1 cellular context compared by ENCODE assay signal in the genomic region with DNA sequence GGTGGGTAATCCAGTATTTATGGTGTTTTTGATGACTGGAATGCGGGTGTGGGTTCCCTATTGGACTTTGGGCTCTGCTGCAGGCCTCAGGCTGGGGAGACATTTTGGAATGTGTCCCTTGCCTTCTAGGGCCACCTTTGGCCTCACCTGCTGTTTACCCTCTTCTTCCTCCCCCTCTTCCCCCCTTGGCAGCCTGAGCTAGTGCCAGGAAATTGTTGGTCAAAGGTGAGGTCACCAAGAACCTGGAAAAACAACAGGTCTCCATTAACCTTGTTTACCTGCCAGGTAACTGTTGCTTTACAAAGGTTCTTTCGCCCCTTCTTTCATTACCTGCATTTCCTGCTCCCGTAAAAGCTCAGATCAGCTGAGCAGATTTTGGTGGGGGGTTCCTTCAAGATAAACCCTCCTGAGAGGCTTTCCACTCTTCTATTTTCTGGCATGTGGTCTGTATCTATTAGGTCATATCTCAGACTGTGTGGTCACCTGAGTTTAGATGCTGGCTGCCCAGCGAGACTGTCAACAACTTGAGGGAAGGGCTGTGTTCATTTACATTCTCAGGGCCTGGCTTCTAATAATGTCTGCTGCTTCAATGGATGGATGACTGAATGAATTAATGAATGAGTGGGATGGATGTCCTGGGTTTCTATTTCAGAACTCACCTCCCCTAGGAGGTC.
TF ChIP-seq lines count a peak whose summit lies in the region.

No MANE protein-coding gene starts in this region.

TF ChIP-seq in HepG2, 621 proteins besides CTCF, POLR2A, EP300 and RAD21 (continued from another document and continues in another):
- TF ChIP-seq ZFY (CRISPR knock-in tag; IDR thresholded peaks at IDR 0.05) (peak; percentile 62), SALL1 (CRISPR knock-in tag; IDR thresholded peaks at IDR 0.05) (peak; percentile 93), TOPORS (CRISPR knock-in tag; IDR thresholded peaks at IDR 0.05) (no peak), GABPA (IDR thresholded peaks at IDR 0.05; ENCODE audit: low read depth, low read length) (no peak), GABPA (CRISPR knock-in tag; IDR thresholded peaks at IDR 0.05; ENCODE audit: low read depth) (no peak; the same call in 1 of the 2 replicates), JUND (CRISPR knock-in tag; IDR thresholded peaks at IDR 0.05) (0 out of 2 replicates have a peak, but pooled peaks have one; percentile 60), ZNF451 (CRISPR knock-in tag; IDR thresholded peaks at IDR 0.05) (no peak), SATB2 (CRISPR knock-in tag; IDR thresholded peaks at IDR 0.05) (peak; percentile 35; the same call in 1 of the 2 replicates), U2AF1 (optimal IDR thresholded peaks at IDR 0.05; ENCODE audit: low read depth, low read length) (no peak), KMT2A (CRISPR knock-in tag; IDR thresholded peaks at IDR 0.05) (no peak; the same call in 1 of the 2 replicates), ETV5 (CRISPR knock-in tag; IDR thresholded peaks at IDR 0.05; ENCODE audit: borderline replicate concordance) (peak; percentile 80), TAF1 (CRISPR knock-in tag; IDR thresholded peaks at IDR 0.05) (no peak), FOXP1 (IDR thresholded peaks at IDR 0.05) (no peak), FOXP1 (CRISPR knock-in tag; IDR thresholded peaks at IDR 0.05) (peak; percentile 98), NRL (CRISPR knock-in tag; IDR thresholded peaks at IDR 0.05; ENCODE audit: borderline replicate concordance) (no peak), SAP130 (CRISPR knock-in tag; IDR thresholded peaks at IDR 0.05; ENCODE audit: low read depth) (peak; percentile 61), CHD2 (IDR thresholded peaks at IDR 0.05; ENCODE audit: low read depth, low read length) (no peak), MAFK (conservative IDR thresholded peaks at IDR 0.05 in 1 of 2, IDR thresholded peaks at IDR 0.05 in 1 of 2; ENCODE audit: low read length in 2 of 2) (no peak), ZNF572 (CRISPR knock-in tag; IDR thresholded peaks at IDR 0.05) (no peak), ZNF737 (CRISPR knock-in tag; IDR thresholded peaks at IDR 0.05; ENCODE audit: borderline replicate concordance) (no peak), REPIN1 (CRISPR knock-in tag; IDR thresholded peaks at IDR 0.05; ENCODE audit: borderline replicate concordance, low read depth) (0 out of 2 replicates have a peak, but pooled peaks have one; percentile 25), ZNF121 (CRISPR knock-in tag; IDR thresholded peaks at IDR 0.05) (no peak), CAMTA2 (CRISPR knock-in tag; IDR thresholded peaks at IDR 0.05; ENCODE audit: borderline replicate concordance) (no peak), POGZ (CRISPR knock-in tag; IDR thresholded peaks at IDR 0.05) (0 out of 2 replicates have a peak, but pooled peaks have one; percentile 27), ZFP82 (CRISPR knock-in tag; IDR thresholded peaks at IDR 0.05; ENCODE audit: borderline replicate concordance) (no peak), ZNF577 (CRISPR knock-in tag; IDR thresholded peaks at IDR 0.05; ENCODE audit: borderline replicate concordance, low read depth) (no peak), PAWR (CRISPR knock-in tag; IDR thresholded peaks at IDR 0.05; ENCODE audit: borderline replicate concordance) (no peak), YY1 (IDR thresholded peaks at IDR 0.05; ENCODE audit: insufficient read depth, insufficient replicate concordance, low read depth, low read length) (peak; percentile 79), FOXM1 (CRISPR knock-in tag; IDR thresholded peaks at IDR 0.05) (no peak), FOXJ3 (CRISPR knock-in tag; IDR thresholded peaks at IDR 0.05; ENCODE audit: borderline replicate concordance) (peak; percentile 81; the same call in 1 of the 2 replicates), REXO4 (CRISPR knock-in tag; IDR thresholded peaks at IDR 0.05; ENCODE audit: borderline replicate concordance) (no peak), THAP11 (CRISPR knock-in tag; IDR thresholded peaks at IDR 0.05) (0 out of 2 replicates have a peak, but pooled peaks have one; percentile 50), ZNF850 (CRISPR knock-in tag; conservative IDR thresholded peaks at IDR 0.05) (no peak), ZNF879 (CRISPR knock-in tag; IDR thresholded peaks at IDR 0.05) (no peak), RAD51 (IDR thresholded peaks at IDR 0.05; ENCODE audit: borderline replicate concordance) (no peak), HHEX (CRISPR knock-in tag; IDR thresholded peaks at IDR 0.05) (peak; percentile 73), MLLT10 (CRISPR knock-in tag; IDR thresholded peaks at IDR 0.05) (no peak), SP5 (CRISPR knock-in tag; IDR thresholded peaks at IDR 0.05; ENCODE audit: borderline replicate concordance, low read depth) (peak; percentile 61), ZNF232 (CRISPR knock-in tag; IDR thresholded peaks at IDR 0.05; ENCODE audit: borderline replicate concordance) (0 out of 2 replicates have a peak, but pooled peaks have one; percentile 44), GLI4 (CRISPR knock-in tag; IDR thresholded peaks at IDR 0.05; ENCODE audit: borderline replicate concordance) (0 out of 2 replicates have a peak, but pooled peaks have one; percentile 12), ZNF317 (CRISPR knock-in tag; IDR thresholded peaks at IDR 0.05) (peak; percentile 66; the same call in 1 of the 2 replicates), RBAK (CRISPR knock-in tag; IDR thresholded peaks at IDR 0.05) (no peak), SMAD1 (CRISPR knock-in tag; IDR thresholded peaks at IDR 0.05; ENCODE audit: borderline replicate concordance, low read depth) (no peak), ZNF766 (CRISPR knock-in tag; IDR thresholded peaks at IDR 0.05; ENCODE audit: borderline replicate concordance) (no peak), NCOA1 (CRISPR knock-in tag; IDR thresholded peaks at IDR 0.05) (peak; percentile 88), IRX3 (CRISPR knock-in tag; IDR thresholded peaks at IDR 0.05; ENCODE audit: borderline replicate concordance, low read depth) (no peak), TOE1 (CRISPR knock-in tag; IDR thresholded peaks at IDR 0.05) (no peak)
- TF ChIP-seq, protein P1, sequence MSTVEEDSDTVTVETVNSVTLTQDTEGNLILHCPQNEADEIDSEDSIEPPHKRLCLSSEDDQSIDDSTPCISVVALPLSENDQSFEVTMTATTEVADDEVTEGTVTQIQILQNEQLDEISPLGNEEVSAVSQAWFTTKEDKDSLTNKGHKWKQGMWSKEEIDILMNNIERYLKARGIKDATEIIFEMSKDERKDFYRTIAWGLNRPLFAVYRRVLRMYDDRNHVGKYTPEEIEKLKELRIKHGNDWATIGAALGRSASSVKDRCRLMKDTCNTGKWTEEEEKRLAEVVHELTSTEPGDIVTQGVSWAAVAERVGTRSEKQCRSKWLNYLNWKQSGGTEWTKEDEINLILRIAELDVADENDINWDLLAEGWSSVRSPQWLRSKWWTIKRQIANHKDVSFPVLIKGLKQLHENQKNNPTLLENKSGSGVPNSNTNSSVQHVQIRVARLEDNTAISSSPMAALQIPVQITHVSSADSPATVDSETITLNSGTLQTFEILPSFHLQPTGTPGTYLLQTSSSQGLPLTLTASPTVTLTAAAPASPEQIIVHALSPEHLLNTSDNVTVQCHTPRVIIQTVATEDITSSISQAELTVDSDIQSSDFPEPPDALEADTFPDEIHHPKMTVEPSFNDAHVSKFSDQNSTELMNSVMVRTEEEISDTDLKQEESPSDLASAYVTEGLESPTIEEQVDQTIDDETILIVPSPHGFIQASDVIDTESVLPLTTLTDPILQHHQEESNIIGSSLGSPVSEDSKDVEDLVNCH (CRISPR knock-in tag; IDR thresholded peaks at IDR 0.05), result no peak
- TF ChIP-seq, protein P2, sequence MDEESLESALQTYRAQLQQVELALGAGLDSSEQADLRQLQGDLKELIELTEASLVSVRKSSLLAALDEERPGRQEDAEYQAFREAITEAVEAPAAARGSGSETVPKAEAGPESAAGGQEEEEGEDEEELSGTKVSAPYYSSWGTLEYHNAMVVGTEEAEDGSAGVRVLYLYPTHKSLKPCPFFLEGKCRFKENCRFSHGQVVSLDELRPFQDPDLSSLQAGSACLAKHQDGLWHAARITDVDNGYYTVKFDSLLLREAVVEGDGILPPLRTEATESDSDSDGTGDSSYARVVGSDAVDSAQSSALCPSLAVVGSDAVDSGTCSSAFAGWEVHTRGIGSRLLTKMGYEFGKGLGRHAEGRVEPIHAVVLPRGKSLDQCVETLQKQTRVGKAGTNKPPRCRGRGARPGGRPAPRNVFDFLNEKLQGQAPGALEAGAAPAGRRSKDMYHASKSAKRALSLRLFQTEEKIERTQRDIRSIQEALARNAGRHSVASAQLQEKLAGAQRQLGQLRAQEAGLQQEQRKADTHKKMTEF (CRISPR knock-in tag; IDR thresholded peaks at IDR 0.05), result peak; percentile 86
- TF ChIP-seq, protein P3, sequence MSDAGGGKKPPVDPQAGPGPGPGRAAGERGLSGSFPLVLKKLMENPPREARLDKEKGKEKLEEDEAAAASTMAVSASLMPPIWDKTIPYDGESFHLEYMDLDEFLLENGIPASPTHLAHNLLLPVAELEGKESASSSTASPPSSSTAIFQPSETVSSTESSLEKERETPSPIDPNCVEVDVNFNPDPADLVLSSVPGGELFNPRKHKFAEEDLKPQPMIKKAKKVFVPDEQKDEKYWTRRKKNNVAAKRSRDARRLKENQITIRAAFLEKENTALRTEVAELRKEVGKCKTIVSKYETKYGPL (CRISPR knock-in tag; IDR thresholded peaks at IDR 0.05), result no peak
- TF ChIP-seq, protein P4, sequence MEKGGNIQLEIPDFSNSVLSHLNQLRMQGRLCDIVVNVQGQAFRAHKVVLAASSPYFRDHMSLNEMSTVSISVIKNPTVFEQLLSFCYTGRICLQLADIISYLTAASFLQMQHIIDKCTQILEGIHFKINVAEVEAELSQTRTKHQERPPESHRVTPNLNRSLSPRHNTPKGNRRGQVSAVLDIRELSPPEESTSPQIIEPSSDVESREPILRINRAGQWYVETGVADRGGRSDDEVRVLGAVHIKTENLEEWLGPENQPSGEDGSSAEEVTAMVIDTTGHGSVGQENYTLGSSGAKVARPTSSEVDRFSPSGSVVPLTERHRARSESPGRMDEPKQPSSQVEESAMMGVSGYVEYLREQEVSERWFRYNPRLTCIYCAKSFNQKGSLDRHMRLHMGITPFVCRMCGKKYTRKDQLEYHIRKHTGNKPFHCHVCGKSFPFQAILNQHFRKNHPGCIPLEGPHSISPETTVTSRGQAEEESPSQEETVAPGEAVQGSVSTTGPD (CRISPR knock-in tag; IDR thresholded peaks at IDR 0.05), result peak; percentile 76; the same call in 1 of the 2 replicates
- TF ChIP-seq, protein P5, sequence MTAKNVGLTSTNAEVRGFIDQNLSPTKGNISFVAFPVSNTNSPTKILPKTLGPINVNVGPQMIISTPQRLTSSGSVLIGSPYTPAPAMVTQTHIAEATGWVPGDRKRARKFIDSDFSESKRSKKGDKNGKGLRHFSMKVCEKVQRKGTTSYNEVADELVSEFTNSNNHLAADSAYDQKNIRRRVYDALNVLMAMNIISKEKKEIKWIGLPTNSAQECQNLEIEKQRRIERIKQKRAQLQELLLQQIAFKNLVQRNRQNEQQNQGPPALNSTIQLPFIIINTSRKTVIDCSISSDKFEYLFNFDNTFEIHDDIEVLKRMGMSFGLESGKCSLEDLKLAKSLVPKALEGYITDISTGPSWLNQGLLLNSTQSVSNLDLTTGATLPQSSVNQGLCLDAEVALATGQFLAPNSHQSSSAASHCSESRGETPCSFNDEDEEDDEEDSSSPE (CRISPR knock-in tag; IDR thresholded peaks at IDR 0.05), result peak; percentile 12; the same call in 1 of the 2 replicates
- TF ChIP-seq, protein P6, sequence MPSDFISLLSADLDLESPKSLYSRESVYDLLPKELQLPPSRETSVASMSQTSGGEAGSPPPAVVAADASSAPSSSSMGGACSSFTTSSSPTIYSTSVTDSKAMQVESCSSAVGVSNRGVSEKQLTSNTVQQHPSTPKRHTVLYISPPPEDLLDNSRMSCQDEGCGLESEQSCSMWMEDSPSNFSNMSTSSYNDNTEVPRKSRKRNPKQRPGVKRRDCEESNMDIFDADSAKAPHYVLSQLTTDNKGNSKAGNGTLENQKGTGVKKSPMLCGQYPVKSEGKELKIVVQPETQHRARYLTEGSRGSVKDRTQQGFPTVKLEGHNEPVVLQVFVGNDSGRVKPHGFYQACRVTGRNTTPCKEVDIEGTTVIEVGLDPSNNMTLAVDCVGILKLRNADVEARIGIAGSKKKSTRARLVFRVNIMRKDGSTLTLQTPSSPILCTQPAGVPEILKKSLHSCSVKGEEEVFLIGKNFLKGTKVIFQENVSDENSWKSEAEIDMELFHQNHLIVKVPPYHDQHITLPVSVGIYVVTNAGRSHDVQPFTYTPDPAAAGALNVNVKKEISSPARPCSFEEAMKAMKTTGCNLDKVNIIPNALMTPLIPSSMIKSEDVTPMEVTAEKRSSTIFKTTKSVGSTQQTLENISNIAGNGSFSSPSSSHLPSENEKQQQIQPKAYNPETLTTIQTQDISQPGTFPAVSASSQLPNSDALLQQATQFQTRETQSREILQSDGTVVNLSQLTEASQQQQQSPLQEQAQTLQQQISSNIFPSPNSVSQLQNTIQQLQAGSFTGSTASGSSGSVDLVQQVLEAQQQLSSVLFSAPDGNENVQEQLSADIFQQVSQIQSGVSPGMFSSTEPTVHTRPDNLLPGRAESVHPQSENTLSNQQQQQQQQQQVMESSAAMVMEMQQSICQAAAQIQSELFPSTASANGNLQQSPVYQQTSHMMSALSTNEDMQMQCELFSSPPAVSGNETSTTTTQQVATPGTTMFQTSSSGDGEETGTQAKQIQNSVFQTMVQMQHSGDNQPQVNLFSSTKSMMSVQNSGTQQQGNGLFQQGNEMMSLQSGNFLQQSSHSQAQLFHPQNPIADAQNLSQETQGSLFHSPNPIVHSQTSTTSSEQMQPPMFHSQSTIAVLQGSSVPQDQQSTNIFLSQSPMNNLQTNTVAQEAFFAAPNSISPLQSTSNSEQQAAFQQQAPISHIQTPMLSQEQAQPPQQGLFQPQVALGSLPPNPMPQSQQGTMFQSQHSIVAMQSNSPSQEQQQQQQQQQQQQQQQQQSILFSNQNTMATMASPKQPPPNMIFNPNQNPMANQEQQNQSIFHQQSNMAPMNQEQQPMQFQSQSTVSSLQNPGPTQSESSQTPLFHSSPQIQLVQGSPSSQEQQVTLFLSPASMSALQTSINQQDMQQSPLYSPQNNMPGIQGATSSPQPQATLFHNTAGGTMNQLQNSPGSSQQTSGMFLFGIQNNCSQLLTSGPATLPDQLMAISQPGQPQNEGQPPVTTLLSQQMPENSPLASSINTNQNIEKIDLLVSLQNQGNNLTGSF (CRISPR knock-in tag; IDR thresholded peaks at IDR 0.05), result no peak
- TF ChIP-seq, protein P7, sequence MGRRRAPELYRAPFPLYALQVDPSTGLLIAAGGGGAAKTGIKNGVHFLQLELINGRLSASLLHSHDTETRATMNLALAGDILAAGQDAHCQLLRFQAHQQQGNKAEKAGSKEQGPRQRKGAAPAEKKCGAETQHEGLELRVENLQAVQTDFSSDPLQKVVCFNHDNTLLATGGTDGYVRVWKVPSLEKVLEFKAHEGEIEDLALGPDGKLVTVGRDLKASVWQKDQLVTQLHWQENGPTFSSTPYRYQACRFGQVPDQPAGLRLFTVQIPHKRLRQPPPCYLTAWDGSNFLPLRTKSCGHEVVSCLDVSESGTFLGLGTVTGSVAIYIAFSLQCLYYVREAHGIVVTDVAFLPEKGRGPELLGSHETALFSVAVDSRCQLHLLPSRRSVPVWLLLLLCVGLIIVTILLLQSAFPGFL (CRISPR knock-in tag; IDR thresholded peaks at IDR 0.05), result no peak
- TF ChIP-seq, protein P8, sequence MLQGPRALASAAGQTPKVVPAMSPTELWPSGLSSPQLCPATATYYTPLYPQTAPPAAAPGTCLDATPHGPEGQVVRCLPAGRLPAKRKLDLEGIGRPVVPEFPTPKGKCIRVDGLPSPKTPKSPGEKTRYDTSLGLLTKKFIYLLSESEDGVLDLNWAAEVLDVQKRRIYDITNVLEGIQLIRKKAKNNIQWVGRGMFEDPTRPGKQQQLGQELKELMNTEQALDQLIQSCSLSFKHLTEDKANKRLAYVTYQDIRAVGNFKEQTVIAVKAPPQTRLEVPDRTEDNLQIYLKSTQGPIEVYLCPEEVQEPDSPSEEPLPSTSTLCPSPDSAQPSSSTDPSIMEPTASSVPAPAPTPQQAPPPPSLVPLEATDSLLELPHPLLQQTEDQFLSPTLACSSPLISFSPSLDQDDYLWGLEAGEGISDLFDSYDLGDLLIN (CRISPR knock-in tag; IDR thresholded peaks at IDR 0.05; ENCODE audit: borderline replicate concordance), result no peak
